1 cellular context compared by ENCODE assay signal in the genomic region with DNA sequence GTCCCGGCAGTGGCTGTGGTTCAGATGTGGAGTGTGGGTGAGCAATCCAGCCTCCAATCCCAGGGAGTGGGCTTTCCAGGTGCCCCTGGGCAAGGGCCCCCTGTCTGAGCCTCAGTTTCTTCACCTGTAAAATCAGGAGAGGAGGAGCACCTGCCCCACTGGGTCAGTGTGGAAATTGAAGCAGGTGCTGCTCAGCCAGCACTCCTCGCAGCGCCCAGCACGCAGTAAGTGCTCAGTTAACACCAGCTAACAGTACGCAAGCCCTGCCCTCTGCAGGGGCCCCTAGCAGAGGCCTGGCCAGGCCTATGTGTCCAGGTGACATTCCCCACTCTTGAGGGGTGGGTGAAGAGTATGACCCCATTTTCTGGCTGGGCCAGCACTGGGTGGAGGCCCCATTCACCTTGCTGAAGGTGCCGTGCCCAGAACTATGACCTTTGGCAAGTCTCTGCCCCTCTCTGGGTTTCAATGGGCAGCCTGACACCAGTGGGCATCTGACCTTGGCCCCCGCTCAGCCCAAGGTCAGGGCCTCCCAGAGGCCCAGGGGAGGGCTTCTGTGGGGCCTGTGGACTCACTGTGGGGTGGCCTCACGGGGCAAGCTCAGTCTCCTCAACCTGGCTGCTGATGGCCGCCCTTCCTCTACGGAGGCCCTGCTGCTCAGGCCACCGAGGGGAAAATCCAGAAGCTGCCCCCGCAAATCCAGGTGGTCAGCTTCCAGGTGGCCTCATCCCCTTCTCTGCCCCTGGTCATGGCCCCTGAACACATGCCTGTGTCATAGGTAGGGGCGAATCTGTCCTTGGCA.
TF ChIP-seq lines count a peak whose summit lies in the region.

No MANE protein-coding gene starts in this region.

TF ChIP-seq in HepG2, 621 proteins besides CTCF, POLR2A, EP300 and RAD21 (continued from another document and continues in another):
- TF ChIP-seq, protein P1, sequence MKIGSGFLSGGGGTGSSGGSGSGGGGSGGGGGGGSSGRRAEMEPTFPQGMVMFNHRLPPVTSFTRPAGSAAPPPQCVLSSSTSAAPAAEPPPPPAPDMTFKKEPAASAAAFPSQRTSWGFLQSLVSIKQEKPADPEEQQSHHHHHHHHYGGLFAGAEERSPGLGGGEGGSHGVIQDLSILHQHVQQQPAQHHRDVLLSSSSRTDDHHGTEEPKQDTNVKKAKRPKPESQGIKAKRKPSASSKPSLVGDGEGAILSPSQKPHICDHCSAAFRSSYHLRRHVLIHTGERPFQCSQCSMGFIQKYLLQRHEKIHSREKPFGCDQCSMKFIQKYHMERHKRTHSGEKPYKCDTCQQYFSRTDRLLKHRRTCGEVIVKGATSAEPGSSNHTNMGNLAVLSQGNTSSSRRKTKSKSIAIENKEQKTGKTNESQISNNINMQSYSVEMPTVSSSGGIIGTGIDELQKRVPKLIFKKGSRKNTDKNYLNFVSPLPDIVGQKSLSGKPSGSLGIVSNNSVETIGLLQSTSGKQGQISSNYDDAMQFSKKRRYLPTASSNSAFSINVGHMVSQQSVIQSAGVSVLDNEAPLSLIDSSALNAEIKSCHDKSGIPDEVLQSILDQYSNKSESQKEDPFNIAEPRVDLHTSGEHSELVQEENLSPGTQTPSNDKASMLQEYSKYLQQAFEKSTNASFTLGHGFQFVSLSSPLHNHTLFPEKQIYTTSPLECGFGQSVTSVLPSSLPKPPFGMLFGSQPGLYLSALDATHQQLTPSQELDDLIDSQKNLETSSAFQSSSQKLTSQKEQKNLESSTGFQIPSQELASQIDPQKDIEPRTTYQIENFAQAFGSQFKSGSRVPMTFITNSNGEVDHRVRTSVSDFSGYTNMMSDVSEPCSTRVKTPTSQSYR (CRISPR knock-in tag; IDR thresholded peaks at IDR 0.05; ENCODE audit: borderline replicate concordance): no peak; the same call in 1 of the 2 replicates
- TF ChIP-seq ZNF543 (CRISPR knock-in tag; IDR thresholded peaks at IDR 0.05) (peak; percentile 28; the same call in 1 of the 2 replicates), SMC3 (IDR thresholded peaks at IDR 0.05; ENCODE audit: low read length) (no peak), ZNF75D (CRISPR knock-in tag; IDR thresholded peaks at IDR 0.05; ENCODE audit: borderline replicate concordance) (no peak), ZNF326 (CRISPR knock-in tag; IDR thresholded peaks at IDR 0.05; ENCODE audit: borderline replicate concordance) (no peak), CENPX (CRISPR knock-in tag; IDR thresholded peaks at IDR 0.05) (no peak), SRSF1 (optimal IDR thresholded peaks at IDR 0.05; ENCODE audit: low read depth, low read length) (peak; percentile 78), ZNF430 (CRISPR knock-in tag; IDR thresholded peaks at IDR 0.05) (peak; percentile 60; the same call in 1 of the 2 replicates), ZNF549 (CRISPR knock-in tag; IDR thresholded peaks at IDR 0.05) (no peak), ARNTL (CRISPR knock-in tag; IDR thresholded peaks at IDR 0.05) (peak; percentile 54; the same call in 1 of the 2 replicates), ZNF781 (CRISPR knock-in tag; IDR thresholded peaks at IDR 0.05; ENCODE audit: borderline replicate concordance, not compliant biosample characterization) (no peak), ZNF768 (CRISPR knock-in tag; IDR thresholded peaks at IDR 0.05) (peak; percentile 2; the same call in 1 of the 2 replicates), HNRNPL (IDR thresholded peaks at IDR 0.05; ENCODE audit: low read depth, low read length) (peak; percentile 100), TBX3 (IDR thresholded peaks at IDR 0.05; ENCODE audit: borderline replicate concordance) (no peak), PTBP1 (IDR thresholded peaks at IDR 0.05; ENCODE audit: low read depth, low read length, poor library complexity, severe bottlenecking) (peak; percentile 44), ZIK1 (CRISPR knock-in tag; IDR thresholded peaks at IDR 0.05; ENCODE audit: borderline replicate concordance, low read depth) (no peak), ZBTB3 (CRISPR knock-in tag; IDR thresholded peaks at IDR 0.05; ENCODE audit: borderline replicate concordance, low read depth) (0 out of 2 replicates have a peak, but pooled peaks have one; percentile 45), ZNF713 (CRISPR knock-in tag; IDR thresholded peaks at IDR 0.05) (no peak), PCBP1 (IDR thresholded peaks at IDR 0.05; ENCODE audit: borderline replicate concordance, low read depth, low read length) (no peak), SAFB2 (CRISPR knock-in tag; IDR thresholded peaks at IDR 0.05; ENCODE audit: borderline replicate concordance, low read depth) (no peak), YY1 (IDR thresholded peaks at IDR 0.05; ENCODE audit: insufficient read depth, insufficient replicate concordance, low read depth, low read length) (no peak), SRY (CRISPR knock-in tag; IDR thresholded peaks at IDR 0.05) (0 out of 2 replicates have a peak, but pooled peaks have one; percentile 52), ZNF570 (CRISPR knock-in tag; IDR thresholded peaks at IDR 0.05; ENCODE audit: borderline replicate concordance) (no peak), ZNF33A (CRISPR knock-in tag; IDR thresholded peaks at IDR 0.05; ENCODE audit: borderline replicate concordance) (no peak), ZNF160 (CRISPR knock-in tag; IDR thresholded peaks at IDR 0.05) (peak; percentile 61; the same call in 1 of the 2 replicates), TAF1 (CRISPR knock-in tag; IDR thresholded peaks at IDR 0.05) (peak; percentile 45; the same call in 1 of the 2 replicates), CHD4 (IDR thresholded peaks at IDR 0.05; ENCODE audit: borderline replicate concordance, low read length) (no peak), DNMT3B (CRISPR knock-in tag; conservative IDR thresholded peaks at IDR 0.05) (no peak), KDM6A (CRISPR knock-in tag; IDR thresholded peaks at IDR 0.05; ENCODE audit: low read depth) (no peak), ZNF720 (CRISPR knock-in tag; IDR thresholded peaks at IDR 0.05) (no peak), RAD51 (IDR thresholded peaks at IDR 0.05; ENCODE audit: borderline replicate concordance) (no peak), ZNF564 (CRISPR knock-in tag; IDR thresholded peaks at IDR 0.05) (no peak), ZNF225 (CRISPR knock-in tag; IDR thresholded peaks at IDR 0.05) (no peak), ZNF383 (CRISPR knock-in tag; IDR thresholded peaks at IDR 0.05; ENCODE audit: borderline replicate concordance) (no peak), ZMAT3 (CRISPR knock-in tag; conservative IDR thresholded peaks at IDR 0.05) (peak; percentile 83; the same call in 1 of the 2 replicates), FOXO1 (CRISPR knock-in tag; IDR thresholded peaks at IDR 0.05) (no peak), ZNF501 (CRISPR knock-in tag; IDR thresholded peaks at IDR 0.05) (no peak), ETV6 (CRISPR knock-in tag; conservative IDR thresholded peaks at IDR 0.05) (no peak), TCF12 (IDR thresholded peaks at IDR 0.05) (no peak), TCF12 (CRISPR knock-in tag; IDR thresholded peaks at IDR 0.05) (no peak)
- TF ChIP-seq, protein P2, sequence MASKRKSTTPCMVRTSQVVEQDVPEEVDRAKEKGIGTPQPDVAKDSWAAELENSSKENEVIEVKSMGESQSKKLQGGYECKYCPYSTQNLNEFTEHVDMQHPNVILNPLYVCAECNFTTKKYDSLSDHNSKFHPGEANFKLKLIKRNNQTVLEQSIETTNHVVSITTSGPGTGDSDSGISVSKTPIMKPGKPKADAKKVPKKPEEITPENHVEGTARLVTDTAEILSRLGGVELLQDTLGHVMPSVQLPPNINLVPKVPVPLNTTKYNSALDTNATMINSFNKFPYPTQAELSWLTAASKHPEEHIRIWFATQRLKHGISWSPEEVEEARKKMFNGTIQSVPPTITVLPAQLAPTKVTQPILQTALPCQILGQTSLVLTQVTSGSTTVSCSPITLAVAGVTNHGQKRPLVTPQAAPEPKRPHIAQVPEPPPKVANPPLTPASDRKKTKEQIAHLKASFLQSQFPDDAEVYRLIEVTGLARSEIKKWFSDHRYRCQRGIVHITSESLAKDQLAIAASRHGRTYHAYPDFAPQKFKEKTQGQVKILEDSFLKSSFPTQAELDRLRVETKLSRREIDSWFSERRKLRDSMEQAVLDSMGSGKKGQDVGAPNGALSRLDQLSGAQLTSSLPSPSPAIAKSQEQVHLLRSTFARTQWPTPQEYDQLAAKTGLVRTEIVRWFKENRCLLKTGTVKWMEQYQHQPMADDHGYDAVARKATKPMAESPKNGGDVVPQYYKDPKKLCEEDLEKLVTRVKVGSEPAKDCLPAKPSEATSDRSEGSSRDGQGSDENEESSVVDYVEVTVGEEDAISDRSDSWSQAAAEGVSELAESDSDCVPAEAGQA (IDR thresholded peaks at IDR 0.05; ENCODE audit: low read depth): no peak
- TF ChIP-seq, protein P2 (CRISPR knock-in tag; IDR thresholded peaks at IDR 0.05; ENCODE audit: borderline replicate concordance): no peak
- TF ChIP-seq, protein P3, sequence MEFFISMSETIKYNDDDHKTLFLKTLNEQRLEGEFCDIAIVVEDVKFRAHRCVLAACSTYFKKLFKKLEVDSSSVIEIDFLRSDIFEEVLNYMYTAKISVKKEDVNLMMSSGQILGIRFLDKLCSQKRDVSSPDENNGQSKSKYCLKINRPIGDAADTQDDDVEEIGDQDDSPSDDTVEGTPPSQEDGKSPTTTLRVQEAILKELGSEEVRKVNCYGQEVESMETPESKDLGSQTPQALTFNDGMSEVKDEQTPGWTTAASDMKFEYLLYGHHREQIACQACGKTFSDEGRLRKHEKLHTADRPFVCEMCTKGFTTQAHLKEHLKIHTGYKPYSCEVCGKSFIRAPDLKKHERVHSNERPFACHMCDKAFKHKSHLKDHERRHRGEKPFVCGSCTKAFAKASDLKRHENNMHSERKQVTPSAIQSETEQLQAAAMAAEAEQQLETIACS (CRISPR knock-in tag; IDR thresholded peaks at IDR 0.05): 0 out of 2 replicates have a peak, but pooled peaks have one; percentile 26
- TF ChIP-seq, protein P4, sequence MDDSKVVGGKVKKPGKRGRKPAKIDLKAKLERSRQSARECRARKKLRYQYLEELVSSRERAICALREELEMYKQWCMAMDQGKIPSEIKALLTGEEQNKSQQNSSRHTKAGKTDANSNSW (CRISPR knock-in tag; IDR thresholded peaks at IDR 0.05; ENCODE audit: borderline replicate concordance): 0 out of 2 replicates have a peak, but pooled peaks have one; percentile 81
- TF ChIP-seq, protein P5, sequence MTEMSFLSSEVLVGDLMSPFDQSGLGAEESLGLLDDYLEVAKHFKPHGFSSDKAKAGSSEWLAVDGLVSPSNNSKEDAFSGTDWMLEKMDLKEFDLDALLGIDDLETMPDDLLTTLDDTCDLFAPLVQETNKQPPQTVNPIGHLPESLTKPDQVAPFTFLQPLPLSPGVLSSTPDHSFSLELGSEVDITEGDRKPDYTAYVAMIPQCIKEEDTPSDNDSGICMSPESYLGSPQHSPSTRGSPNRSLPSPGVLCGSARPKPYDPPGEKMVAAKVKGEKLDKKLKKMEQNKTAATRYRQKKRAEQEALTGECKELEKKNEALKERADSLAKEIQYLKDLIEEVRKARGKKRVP (CRISPR knock-in tag; IDR thresholded peaks at IDR 0.05): no peak
- TF ChIP-seq, protein P6, sequence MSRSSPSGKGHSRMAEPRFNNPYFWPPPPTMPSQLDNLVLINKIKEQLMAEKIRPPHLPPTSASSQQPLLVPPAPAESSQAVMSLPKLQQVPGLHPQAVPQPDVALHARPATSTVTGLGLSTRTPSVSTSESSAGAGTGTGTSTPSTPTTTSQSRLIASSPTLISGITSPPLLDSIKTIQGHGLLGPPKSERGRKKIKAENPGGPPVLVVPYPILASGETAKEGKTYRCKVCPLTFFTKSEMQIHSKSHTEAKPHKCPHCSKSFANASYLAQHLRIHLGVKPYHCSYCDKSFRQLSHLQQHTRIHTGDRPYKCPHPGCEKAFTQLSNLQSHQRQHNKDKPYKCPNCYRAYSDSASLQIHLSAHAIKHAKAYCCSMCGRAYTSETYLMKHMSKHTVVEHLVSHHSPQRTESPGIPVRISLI (CRISPR knock-in tag; IDR thresholded peaks at IDR 0.05; ENCODE audit: borderline replicate concordance): no peak
- TF ChIP-seq, protein P7, sequence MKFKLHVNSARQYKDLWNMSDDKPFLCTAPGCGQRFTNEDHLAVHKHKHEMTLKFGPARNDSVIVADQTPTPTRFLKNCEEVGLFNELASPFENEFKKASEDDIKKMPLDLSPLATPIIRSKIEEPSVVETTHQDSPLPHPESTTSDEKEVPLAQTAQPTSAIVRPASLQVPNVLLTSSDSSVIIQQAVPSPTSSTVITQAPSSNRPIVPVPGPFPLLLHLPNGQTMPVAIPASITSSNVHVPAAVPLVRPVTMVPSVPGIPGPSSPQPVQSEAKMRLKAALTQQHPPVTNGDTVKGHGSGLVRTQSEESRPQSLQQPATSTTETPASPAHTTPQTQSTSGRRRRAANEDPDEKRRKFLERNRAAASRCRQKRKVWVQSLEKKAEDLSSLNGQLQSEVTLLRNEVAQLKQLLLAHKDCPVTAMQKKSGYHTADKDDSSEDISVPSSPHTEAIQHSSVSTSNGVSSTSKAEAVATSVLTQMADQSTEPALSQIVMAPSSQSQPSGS (CRISPR knock-in tag; IDR thresholded peaks at IDR 0.05): peak; percentile 30; the same call in 1 of the 2 replicates
- TF ChIP-seq, protein P8, sequence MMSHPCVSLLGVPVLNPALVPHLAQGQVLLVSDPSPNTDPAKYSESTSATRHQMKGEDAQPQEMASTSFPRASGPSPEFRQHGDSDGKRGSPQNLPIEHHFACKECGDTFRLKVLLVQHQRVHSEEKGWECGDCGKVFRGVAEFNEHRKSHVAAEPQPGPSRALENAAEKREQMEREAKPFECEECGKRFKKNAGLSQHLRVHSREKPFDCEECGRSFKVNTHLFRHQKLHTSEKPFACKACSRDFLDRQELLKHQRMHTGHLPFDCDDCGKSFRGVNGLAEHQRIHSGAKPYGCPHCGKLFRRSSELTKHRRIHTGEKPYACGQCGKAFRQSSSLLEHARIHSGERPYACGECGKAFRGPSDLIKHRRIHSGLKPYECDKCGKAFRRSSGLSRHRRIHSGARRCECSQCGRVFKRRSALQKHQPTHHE (CRISPR knock-in tag; IDR thresholded peaks at IDR 0.05; ENCODE audit: borderline replicate concordance): no peak
- TF ChIP-seq, protein P9, sequence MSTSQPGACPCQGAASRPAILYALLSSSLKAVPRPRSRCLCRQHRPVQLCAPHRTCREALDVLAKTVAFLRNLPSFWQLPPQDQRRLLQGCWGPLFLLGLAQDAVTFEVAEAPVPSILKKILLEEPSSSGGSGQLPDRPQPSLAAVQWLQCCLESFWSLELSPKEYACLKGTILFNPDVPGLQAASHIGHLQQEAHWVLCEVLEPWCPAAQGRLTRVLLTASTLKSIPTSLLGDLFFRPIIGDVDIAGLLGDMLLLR (CRISPR knock-in tag; IDR thresholded peaks at IDR 0.05): 0 out of 2 replicates have a peak, but pooled peaks have one; percentile 22
